Comparison of ENCODE assay signal across 8 cellular contexts in genomic region chr3:157499342-157499963, GRCh38. TPM values are rescaled to one million over a fixed set of nuclear protein-coding genes. Genes with fewer than 3 reads are reported as not detected.
A peak's percentile ranks its signal among the peaks of the same experiment; 100 is the strongest.
DNase-seq lines count a peak whose midpoint lies in the region; ATAC-seq and TF ChIP-seq lines count a peak whose summit lies in the region.

No MANE protein-coding gene starts in this region.

- TF ChIP-seq CTCF in mesothelial cell of epicardium (IDR thresholded peaks at IDR 0.05; ENCODE audit: unreplicated experiment): no peak

- no peaks in the 10 kb centered on the region for H3K27me3 ChIP-seq in endocrine pancreas (ENCODE audit: control insufficient read depth, insufficient read depth, low read length)

- peak overlapping the region; percentile 32 for H3K9ac ChIP-seq in endocrine pancreas (ENCODE audit: control insufficient read depth, insufficient read depth, low read length)

- peak overlapping the region; percentile 77 for H3K4me3 Mint-ChIP-seq in mesothelial cell of epicardium

- no peaks in the 10 kb centered on the region for H3K36me3 ChIP-seq in endocrine pancreas (ENCODE audit: control insufficient read depth, insufficient read depth, low read length)

- H3K4me3 ChIP-seq in endocrine pancreas (ENCODE audit: control insufficient read depth, insufficient read depth, low read length): peak overlapping the region; percentile 47

- H3K27me3 Mint-ChIP-seq in mesothelial cell of epicardium (ENCODE audit: low read depth): peaks cover 2% of the 10 kb centered on the region

- H3K9me3 Mint-ChIP-seq in mesothelial cell of epicardium: no peaks in the 10 kb centered on the region

- no peaks in the 10 kb centered on the region for H3K36me3 Mint-ChIP-seq in mesothelial cell of epicardium

- DNase-seq in A172 (ENCODE audit: low spot score) (peak; percentile 72), LoVo (ENCODE audit: low spot score) (peak; percentile 76), mesothelial cell of epicardium (ENCODE audit: low spot score in 2 of 2, unreplicated experiment in 2 of 2) (peak; percentile 49 to 81), T-helper 1 cell (no peak), RKO (ENCODE audit: low spot score) (no peak)
- DNase-seq in activated naive CD4-positive, alpha-beta T cell (lab: John Stamatoyannopoulos, UW): no peak

- peak overlapping the region; percentile 99 for H3K27ac Mint-ChIP-seq in mesothelial cell of epicardium

- H3K4me1 Mint-ChIP-seq in mesothelial cell of epicardium: peaks cover 35% of the 10 kb centered on the region

- H3K9me3 ChIP-seq in endocrine pancreas (ENCODE audit: control insufficient read depth, low read length): no peaks in the 10 kb centered on the region

- ATAC-seq in GM21390 (IDR thresholded peaks at IDR 0.05; ENCODE audit: unreplicated experiment): no peak

- peaks cover 4% of the 10 kb centered on the region for H3K4me1 ChIP-seq in endocrine pancreas (ENCODE audit: control insufficient read depth, insufficient read depth, low read length)

RNA-seq across cellular contexts. Expression of gene VEPH1, which starts 3.8 kb away (rescaled TPM):
- 17.1 and 25.0 TPM in 2 replicates for total RNA-seq in A172 (2014; rRNA removed; shearing (Covaris generic))
- 7.2 to 10.2 TPM (median 7.9 TPM) in 3 replicates for total RNA-seq in mesothelial cell of epicardium

Comparison
In these comparisons a context has a peak if more than half of its experiments do, and no peak if none do; other contexts are left out.
1. DNase-seq: peak in A172 (single experiment), LoVo (single experiment) and mesothelial cell of epicardium (2 of 2); none in T-helper 1 cell (0 of 5), RKO (single experiment) and activated naive CD4-positive, alpha-beta T cell (0 of 4).